Comparison of ENCODE assay signal across 21 cellular contexts in genomic region chr10:77138541-77138940, GRCh38.
DNase-seq lines count a peak whose midpoint lies in the region; ATAC-seq, FAIRE-seq and TF ChIP-seq lines count a peak whose summit lies in the region.
"Had no signal": no experiment of that assay in that cellular context is flagged by ENCODE, and none has a peak within 500 bp of the region (broad histone marks: within the 10 kb centered on the region; RNA-seq: fewer than 3 reads in every experiment).

No MANE protein-coding gene starts in this region.

- H3K56ac ChIP-seq in H9 (ENCODE audit: insufficient read length, low read depth, low read length), result no peak overlapping the region

- H3K27me3 Mint-ChIP-seq in H9 (ENCODE audit: low read depth), result peaks cover 3% of the 10 kb centered on the region; the same call in 1 of the 2 replicates

- POLR2A ChIA-PET in HEK293 (lab: Yijun Ruan, JAX) (no interaction called here), PC-9 (lab: Charles Lee; ENCODE audit: unreplicated experiment) (no interaction called here), K562 (lab: Yijun Ruan, JAX) (interaction anchor here (0.8 kb wide), 1 partner anchor 10 kb away, joined by 3 read pairs; no protein-coding TSS in a partner anchor)

- no peaks in the 10 kb centered on the region for H3K36me3 ChIP-seq in HEK293 (ENCODE audit: control insufficient read depth in 2 of 2, insufficient read depth in 1 of 2, low read length in 2 of 2)
- H3K36me3 ChIP-seq in PC-9 (ENCODE audit: low read depth), result no peaks in the 10 kb centered on the region
- no peaks in the 10 kb centered on the region for H3K36me3 ChIP-seq in K562 (ENCODE audit: control insufficient read depth, insufficient read depth, low read length)
- H3K36me3 ChIP-seq: SJSA1 had no signal

- no peak overlapping the region for H4K8ac ChIP-seq in H9 (replicated peaks; ENCODE audit: insufficient read length, low read depth, low read length)

- H3K4me3 ChIP-seq in HEK293 (ENCODE audit: low read depth, low read length), result no peak overlapping the region
- H3K4me3 ChIP-seq in PC-9, result no peak overlapping the region
- H3K4me3 ChIP-seq in K562, result no peak overlapping the region
- H3K4me3 ChIP-seq in fibroblast of villous mesenchyme (ENCODE audit: low read depth, low read length), result no peak overlapping the region
- H3K4me3 ChIP-seq: SJSA1 had no signal

- no peak for FAIRE-seq in K562 (lab: Jason Lieb, UNC)
- FAIRE-seq: G401.6, RCC 7860 had no signal

- H4K91ac ChIP-seq in H9 (ENCODE audit: insufficient read length, low read depth, low read length), result no peak overlapping the region

- no peak overlapping the region for H2AK5ac ChIP-seq in H9 (ENCODE audit: insufficient read length, low read length)

- H2BK120ac ChIP-seq in H9 (ENCODE audit: low read depth, low read length, poor library complexity, severe bottlenecking), result no peak overlapping the region

- H3K9ac ChIP-seq in K562 (ENCODE audit: insufficient read depth in 1 of 2, low read depth in 2 of 2, low read length in 2 of 2), result no peak overlapping the region
- H3K9ac ChIP-seq in H9 (ENCODE audit: extremely low read depth, insufficient read length, low read length), result no peak overlapping the region

- H3K14ac ChIP-seq in H9 (ENCODE audit: insufficient read depth, low read length), result no peak overlapping the region

- DNase-seq in PC-9 (no peak), K562 (ENCODE audit: extremely low read depth in 1 of 4, low spot score in 3 of 4) (no peak), fibroblast of villous mesenchyme (ENCODE audit: low read depth) (peak; percentile 34), NK-92 (lab: John Stamatoyannopoulos, UW; ENCODE audit: unreplicated experiment) (no peak), H9 (no peak)
- DNase-seq in activated CD4-positive, alpha-beta T cell treated with anti-CD3 and anti-CD28 coated beads for 4 hours, result no peak
- DNase-seq: Caco-2; CD8-positive, alpha-beta T cell; GOT3; HCEC 1CT; Karpas-422; NCI-H1436; NCI-H446 treated with DMSO at 0.1 percent for 48 hours; NCI-H526; OCI-M1 had no signal

- H3K9me3 Mint-ChIP-seq in H9, result no peaks in the 10 kb centered on the region
- H3K9me3 Mint-ChIP-seq: CD8-positive, alpha-beta T cell had no signal

- no peaks in the 10 kb centered on the region for H3K27me3 ChIP-seq in PC-9 (ENCODE audit: insufficient read depth, low read depth)
- peaks cover 0 to 10% of the 10 kb centered on the region in 2 experiments; a peak in 1 of 5 replicates for H3K27me3 ChIP-seq in K562 (ENCODE audit: control insufficient read depth in 2 of 2, insufficient read depth in 2 of 2, low read length in 2 of 2)
- H3K27me3 ChIP-seq in H9 (ENCODE audit: insufficient read depth, low read length), result no peaks in the 10 kb centered on the region
- H3K27me3 ChIP-seq: SJSA1 had no signal

- H3K23ac ChIP-seq in H9 (ENCODE audit: insufficient read length, low read depth, low read length), result no peak overlapping the region

- H3K27ac ChIP-seq in HEK293 (ENCODE audit: extremely low read depth, low read depth, low read length) (no peak overlapping the region), PC-9 (no peak overlapping the region), K562 (ENCODE audit: extremely low read depth, low read depth, low read length) (no peak overlapping the region), H9 (ENCODE audit: insufficient read length, low read depth, low read length) (no peak overlapping the region)
- H3K27ac ChIP-seq: C4-2B, SJSA1 had no signal

- no peak overlapping the region for H4K5ac ChIP-seq in H9 (ENCODE audit: insufficient read length, low read depth, low read length)

- no peak overlapping the region for H3K4ac ChIP-seq in H9 (ENCODE audit: low read depth, low read length)

- no peak overlapping the region for H3K18ac ChIP-seq in H9 (ENCODE audit: insufficient read length, low read depth, low read length)

- H3K79me2 ChIP-seq in PC-9 (ENCODE audit: low read depth) (no peaks in the 10 kb centered on the region), K562 (ENCODE audit: control insufficient read depth, insufficient read depth, low read length) (no peaks in the 10 kb centered on the region), H9 (ENCODE audit: insufficient read depth, low read length) (no peaks in the 10 kb centered on the region)

- H3K36me3 Mint-ChIP-seq in H9 (ENCODE audit: insufficient read depth in 1 of 3, low read depth in 3 of 3), result no peaks in the 10 kb centered on the region
- H3K36me3 Mint-ChIP-seq: CD8-positive, alpha-beta T cell had no signal

- no peak overlapping the region for H3K4me3 Mint-ChIP-seq in H9
- H3K4me3 Mint-ChIP-seq: CD8-positive, alpha-beta T cell had no signal

- H3K27ac Mint-ChIP-seq in H9, result peak overlapping the region in 1 of 3 experiments; percentile 72; a peak in 2 of 7 replicates
- H3K27ac Mint-ChIP-seq: CD8-positive, alpha-beta T cell had no signal

- H3K79me1 ChIP-seq in H9 (ENCODE audit: insufficient read depth, low read depth, low read length, poor library complexity, severe bottlenecking), result no peaks in the 10 kb centered on the region

- no peak for TF ChIP-seq RAD21 in K562 (CRISPR knock-in tag; conservative IDR thresholded peaks at IDR 0.05 in 1 of 2, IDR thresholded peaks at IDR 0.05 in 1 of 2)

- TF ChIP-seq POLR2A in K562 (conservative IDR thresholded peaks at IDR 0.05), result no peak

- CTCF ChIA-PET in HEK293 (lab: Yijun Ruan, JAX) (interaction anchor here (0.5 kb wide), 1 partner anchor 58 kb away, joined by 6 read pairs; no protein-coding TSS in a partner anchor), PC-9 (lab: Charles Lee) (no interaction called here), K562 (lab: Yijun Ruan, JAX; ENCODE audit: low intra/inter-chr PET ratio) (no interaction called here)

- H2BK20ac ChIP-seq in H9 (ENCODE audit: low read depth, low read length, poor library complexity, severe bottlenecking), result no peak overlapping the region

- no peaks in the 10 kb centered on the region for H4K20me1 ChIP-seq in PC-9 (ENCODE audit: insufficient read depth)
- no peaks in the 10 kb centered on the region for H4K20me1 ChIP-seq in K562 (replicated peaks; ENCODE audit: control insufficient read depth, insufficient read depth, low read length)
- no peaks in the 10 kb centered on the region for H4K20me1 ChIP-seq in H9 (ENCODE audit: control insufficient read depth, insufficient read depth, insufficient read length)

- H3K9me1 ChIP-seq in K562 (ENCODE audit: control insufficient read depth, insufficient read depth, low read length), result no peaks in the 10 kb centered on the region

- BruUV-seq in PC-9 (replicated peaks; lab: Mats Ljungman, UMichigan) (no TSS peak), K562 (replicated peaks; lab: Mats Ljungman, UMichigan) (no TSS peak)

- 0% methylated on average over 6 of the region's 6 CpGs for WGBS in K562 (ENCODE audit: insufficient coverage, low coverage, missing lambda C conversion rate)
- no CpG with 5 or more reads among the region's 6 CpGs for WGBS in H9 (ENCODE audit: extremely low coverage, insufficient read length, low lambda C conversion rate)

- H3F3A ChIP-seq in PC-9 (ENCODE audit: insufficient read depth, low read depth), result 0 out of 2 replicates have a peak, but pooled peaks cover 3% of the 10 kb centered on the region

- H3K9me3 ChIP-seq in HEK293 (ENCODE audit: control insufficient read depth, insufficient read depth, low read depth, low read length) (no peaks in the 10 kb centered on the region), PC-9 (ENCODE audit: insufficient read depth, low read depth) (no peaks in the 10 kb centered on the region), K562 (replicated peaks; ENCODE audit: control insufficient read depth, insufficient read depth, low read depth, low read length) (no peaks in the 10 kb centered on the region), H9 (ENCODE audit: control insufficient read depth, low read depth, low read length) (no peaks in the 10 kb centered on the region)
- H3K9me3 ChIP-seq: Caco-2, SJSA1 had no signal

- H3K9me2 ChIP-seq in PC-9 (ENCODE audit: insufficient read depth), result 0 out of 2 replicates have a peak, but pooled peaks cover 6% of the 10 kb centered on the region

- no peak overlapping the region for H2BK15ac ChIP-seq in H9 (ENCODE audit: low read depth, low read length)

- H2AFZ ChIP-seq in PC-9, result 0 out of 2 replicates have a peak overlapping the region, but pooled peaks have one; percentile 8
- no peak overlapping the region for H2AFZ ChIP-seq in K562 (ENCODE audit: low read depth, low read length)
- H2AFZ ChIP-seq in H9 (ENCODE audit: low read length), result no peak overlapping the region

- H2BK5ac ChIP-seq in H9 (ENCODE audit: insufficient read length, low read length), result no peak overlapping the region

- H3T11ph ChIP-seq in H9 (ENCODE audit: low read length), result no peak overlapping the region

- ATAC-seq in K562 (peak; percentile 60), GM18870 (IDR thresholded peaks at IDR 0.05; ENCODE audit: unreplicated experiment) (no peak)
- ATAC-seq: CD8-positive, alpha-beta T cell had no signal

- intact Hi-C loops in PC-9 (cut with micrococcal nuclease; ENCODE audit: unreplicated experiment), result no loop called here
- intact Hi-C loops in K562 (cut with micrococcal nuclease), result no loop called here

- TF ChIP-seq EP300 in K562 (IDR thresholded peaks at IDR 0.05; ENCODE audit: low read length), result peak; percentile 57; the same call in 1 of the 2 replicates

- no peak overlapping the region for H2BK12ac ChIP-seq in H9 (ENCODE audit: insufficient read length, low read depth, low read length)

- H3K4me2 ChIP-seq in PC-9 (no peak overlapping the region), K562 (ENCODE audit: insufficient read depth, low read length) (no peak overlapping the region), H9 (ENCODE audit: insufficient read depth, insufficient read length, low read length) (no peak overlapping the region)

- no peaks in the 10 kb centered on the region for H3K23me2 ChIP-seq in H9 (ENCODE audit: insufficient read length, low read depth, low read length, poor library complexity, severe bottlenecking)

- peaks cover 14 to 15% of the 10 kb centered on the region in 2 experiments for H3K4me1 Mint-ChIP-seq in H9

- TF ChIP-seq CTCF in HEK293 (tag by site-specific recombination; IDR thresholded peaks at IDR 0.05) (no peak), PC-9 (conservative IDR thresholded peaks at IDR 0.05) (no peak), K562 (IDR thresholded peaks at IDR 0.05 in 2 of 3, conservative IDR thresholded peaks at IDR 0.05 in 1 of 3; ENCODE audit: insufficient read depth in 2 of 3, low read depth in 1 of 3, low read length in 3 of 3) (no peak), fibroblast of villous mesenchyme (IDR thresholded peaks at IDR 0.05; ENCODE audit: insufficient read depth, low read depth, low read length) (no peak), H9 (conservative IDR thresholded peaks at IDR 0.05) (no peak)

- in situ Hi-C loops in K562 (cut with MboI), result no loop called here

- H3K4me1 ChIP-seq in HEK293 (ENCODE audit: control insufficient read depth, insufficient read depth, low read length) (no peaks in the 10 kb centered on the region), PC-9 (replicated peaks; ENCODE audit: insufficient read depth) (no peaks in the 10 kb centered on the region), K562 (replicated peaks in 1 of 2; ENCODE audit: control insufficient read depth in 2 of 2, insufficient read depth in 2 of 2, low read length in 2 of 2) (no peaks in the 10 kb centered on the region), H9 (ENCODE audit: insufficient read depth, low read length) (no peaks in the 10 kb centered on the region)
- H3K4me1 ChIP-seq: Caco-2, SJSA1 had no signal

TF ChIP-seq in HEK293, 187 proteins besides CTCF, POLR2A, EP300 and RAD21 (continues in another document):
- no peak for TF ChIP-seq ZNF48 (tag by site-specific recombination; IDR thresholded peaks at IDR 0.05)

Comparison
In these comparisons a context has a peak if more than half of its experiments do, and no peak if none do; other contexts are left out.
1. Of the 44 proteins assayed by ChIP-seq in both K562 and HEK293: peak only in K562: ZNF175; only in HEK293: ATF2 and ZBTB17; in both: none; in neither: 41.